In the genomic region with DNA sequence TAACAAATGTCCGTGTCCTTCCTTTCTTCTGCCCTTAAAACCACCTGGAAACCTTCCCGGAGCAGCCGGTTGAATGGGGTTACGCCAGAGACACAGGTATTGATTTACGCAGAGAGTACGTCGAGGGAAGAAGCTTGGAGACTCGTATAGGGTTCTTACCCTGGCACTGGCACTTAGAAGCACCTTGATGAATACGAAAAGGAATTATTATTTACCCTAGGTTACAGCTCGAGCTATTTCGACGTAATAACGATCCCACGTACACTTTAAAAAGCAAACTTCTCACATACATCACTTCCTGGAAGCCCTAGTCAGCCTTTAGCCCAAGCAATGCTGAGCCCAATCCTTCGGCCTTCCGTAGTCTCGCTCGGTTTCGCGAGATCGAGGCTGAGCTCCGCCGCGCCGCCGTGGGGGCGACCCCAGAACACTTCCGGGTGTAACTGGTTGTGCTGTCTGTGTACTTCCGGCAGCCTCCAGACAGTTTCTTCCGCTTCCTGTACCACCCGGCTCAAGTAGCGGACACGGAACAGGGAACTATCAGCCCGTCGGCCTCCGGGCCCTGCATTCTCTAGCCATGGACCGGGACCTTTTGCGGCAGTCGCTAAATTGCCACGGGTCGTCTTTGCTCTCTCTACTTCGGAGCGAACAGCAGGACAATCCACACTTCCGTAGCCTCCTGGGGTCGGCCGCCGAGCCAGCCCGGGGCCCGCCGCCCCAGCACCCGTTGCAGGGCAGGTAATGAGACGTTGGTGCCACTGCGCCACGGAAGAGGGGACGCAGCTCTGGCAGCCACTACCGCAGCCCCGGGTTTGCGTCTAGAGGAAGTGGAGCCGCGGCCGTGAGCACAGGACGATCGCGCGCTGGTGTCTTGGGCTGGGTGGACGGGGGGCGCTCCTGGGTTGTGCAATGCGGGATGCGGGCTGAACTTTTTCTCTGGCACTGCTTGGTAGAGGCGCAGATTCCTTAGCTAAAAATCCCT, we compare ENCODE assay signal across 1 cellular context.
A peak's percentile ranks its signal among the peaks of the same experiment; 100 is the strongest.
TF ChIP-seq lines count a peak whose summit lies in the region.

A gene with protein sequence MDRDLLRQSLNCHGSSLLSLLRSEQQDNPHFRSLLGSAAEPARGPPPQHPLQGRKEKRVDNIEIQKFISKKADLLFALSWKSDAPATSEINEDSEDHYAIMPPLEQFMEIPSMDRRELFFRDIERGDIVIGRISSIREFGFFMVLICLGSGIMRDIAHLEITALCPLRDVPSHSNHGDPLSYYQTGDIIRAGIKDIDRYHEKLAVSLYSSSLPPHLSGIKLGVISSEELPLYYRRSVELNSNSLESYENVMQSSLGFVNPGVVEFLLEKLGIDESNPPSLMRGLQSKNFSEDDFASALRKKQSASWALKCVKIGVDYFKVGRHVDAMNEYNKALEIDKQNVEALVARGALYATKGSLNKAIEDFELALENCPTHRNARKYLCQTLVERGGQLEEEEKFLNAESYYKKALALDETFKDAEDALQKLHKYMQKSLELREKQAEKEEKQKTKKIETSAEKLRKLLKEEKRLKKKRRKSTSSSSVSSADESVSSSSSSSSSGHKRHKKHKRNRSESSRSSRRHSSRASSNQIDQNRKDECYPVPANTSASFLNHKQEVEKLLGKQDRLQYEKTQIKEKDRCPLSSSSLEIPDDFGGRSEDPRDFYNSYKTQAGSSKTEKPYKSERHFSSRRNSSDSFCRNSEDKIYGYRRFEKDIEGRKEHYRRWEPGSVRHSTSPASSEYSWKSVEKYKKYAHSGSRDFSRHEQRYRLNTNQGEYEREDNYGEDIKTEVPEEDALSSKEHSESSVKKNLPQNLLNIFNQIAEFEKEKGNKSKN (plus strand): TSS at position 476 of the 979 bp plus-strand sequence. CDS start 99 bp downstream, at position 575.

TF ChIP-seq in HepG2, 621 proteins besides CTCF, POLR2A, EP300 and RAD21 (continued from another document and continues in another):
- TF ChIP-seq, protein P1, sequence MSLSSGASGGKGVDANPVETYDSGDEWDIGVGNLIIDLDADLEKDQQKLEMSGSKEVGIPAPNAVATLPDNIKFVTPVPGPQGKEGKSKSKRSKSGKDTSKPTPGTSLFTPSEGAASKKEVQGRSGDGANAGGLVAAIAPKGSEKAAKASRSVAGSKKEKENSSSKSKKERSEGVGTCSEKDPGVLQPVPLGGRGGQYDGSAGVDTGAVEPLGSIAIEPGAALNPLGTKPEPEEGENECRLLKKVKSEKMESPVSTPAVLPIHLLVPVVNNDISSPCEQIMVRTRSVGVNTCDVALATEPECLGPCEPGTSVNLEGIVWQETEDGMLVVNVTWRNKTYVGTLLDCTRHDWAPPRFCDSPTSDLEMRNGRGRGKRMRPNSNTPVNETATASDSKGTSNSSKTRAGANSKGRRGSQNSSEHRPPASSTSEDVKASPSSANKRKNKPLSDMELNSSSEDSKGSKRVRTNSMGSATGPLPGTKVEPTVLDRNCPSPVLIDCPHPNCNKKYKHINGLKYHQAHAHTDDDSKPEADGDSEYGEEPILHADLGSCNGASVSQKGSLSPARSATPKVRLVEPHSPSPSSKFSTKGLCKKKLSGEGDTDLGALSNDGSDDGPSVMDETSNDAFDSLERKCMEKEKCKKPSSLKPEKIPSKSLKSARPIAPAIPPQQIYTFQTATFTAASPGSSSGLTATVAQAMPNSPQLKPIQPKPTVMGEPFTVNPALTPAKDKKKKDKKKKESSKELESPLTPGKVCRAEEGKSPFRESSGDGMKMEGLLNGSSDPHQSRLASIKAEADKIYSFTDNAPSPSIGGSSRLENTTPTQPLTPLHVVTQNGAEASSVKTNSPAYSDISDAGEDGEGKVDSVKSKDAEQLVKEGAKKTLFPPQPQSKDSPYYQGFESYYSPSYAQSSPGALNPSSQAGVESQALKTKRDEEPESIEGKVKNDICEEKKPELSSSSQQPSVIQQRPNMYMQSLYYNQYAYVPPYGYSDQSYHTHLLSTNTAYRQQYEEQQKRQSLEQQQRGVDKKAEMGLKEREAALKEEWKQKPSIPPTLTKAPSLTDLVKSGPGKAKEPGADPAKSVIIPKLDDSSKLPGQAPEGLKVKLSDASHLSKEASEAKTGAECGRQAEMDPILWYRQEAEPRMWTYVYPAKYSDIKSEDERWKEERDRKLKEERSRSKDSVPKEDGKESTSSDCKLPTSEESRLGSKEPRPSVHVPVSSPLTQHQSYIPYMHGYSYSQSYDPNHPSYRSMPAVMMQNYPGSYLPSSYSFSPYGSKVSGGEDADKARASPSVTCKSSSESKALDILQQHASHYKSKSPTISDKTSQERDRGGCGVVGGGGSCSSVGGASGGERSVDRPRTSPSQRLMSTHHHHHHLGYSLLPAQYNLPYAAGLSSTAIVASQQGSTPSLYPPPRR (CRISPR knock-in tag; IDR thresholded peaks at IDR 0.05; ENCODE audit: borderline replicate concordance) = no peak
- TF ChIP-seq, protein P2, sequence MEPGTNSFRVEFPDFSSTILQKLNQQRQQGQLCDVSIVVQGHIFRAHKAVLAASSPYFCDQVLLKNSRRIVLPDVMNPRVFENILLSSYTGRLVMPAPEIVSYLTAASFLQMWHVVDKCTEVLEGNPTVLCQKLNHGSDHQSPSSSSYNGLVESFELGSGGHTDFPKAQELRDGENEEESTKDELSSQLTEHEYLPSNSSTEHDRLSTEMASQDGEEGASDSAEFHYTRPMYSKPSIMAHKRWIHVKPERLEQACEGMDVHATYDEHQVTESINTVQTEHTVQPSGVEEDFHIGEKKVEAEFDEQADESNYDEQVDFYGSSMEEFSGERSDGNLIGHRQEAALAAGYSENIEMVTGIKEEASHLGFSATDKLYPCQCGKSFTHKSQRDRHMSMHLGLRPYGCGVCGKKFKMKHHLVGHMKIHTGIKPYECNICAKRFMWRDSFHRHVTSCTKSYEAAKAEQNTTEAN (CRISPR knock-in tag; conservative IDR thresholded peaks at IDR 0.05) = no peak
- TF ChIP-seq CHCHD3 (CRISPR knock-in tag; IDR thresholded peaks at IDR 0.05) (no peak; the same call in 1 of the 2 replicates), ZNF577 (CRISPR knock-in tag; IDR thresholded peaks at IDR 0.05; ENCODE audit: borderline replicate concordance, low read depth) (no peak), STAG1 (CRISPR knock-in tag; IDR thresholded peaks at IDR 0.05) (peak; percentile 12; the same call in 1 of the 2 replicates), NKX3-1 (CRISPR knock-in tag; IDR thresholded peaks at IDR 0.05) (peak; percentile 40), HNRNPH1 (optimal IDR thresholded peaks at IDR 0.05; ENCODE audit: low read depth, low read length) (no peak), MAZ (IDR thresholded peaks at IDR 0.05; ENCODE audit: borderline replicate concordance, low read depth, low read length) (peak; percentile 91), MAZ (CRISPR knock-in tag; IDR thresholded peaks at IDR 0.05; ENCODE audit: low read depth) (peak; percentile 89), EZH2 (conservative IDR thresholded peaks at IDR 0.05; ENCODE audit: low read depth, low read length) (no peak), ZNF234 (CRISPR knock-in tag; conservative IDR thresholded peaks at IDR 0.05) (no peak), ZNF720 (CRISPR knock-in tag; IDR thresholded peaks at IDR 0.05) (no peak), GTF3A (CRISPR knock-in tag; conservative IDR thresholded peaks at IDR 0.05) (no peak), PTBP1 (IDR thresholded peaks at IDR 0.05; ENCODE audit: low read depth, low read length, poor library complexity, severe bottlenecking) (no peak), AKAP8 (CRISPR knock-in tag; IDR thresholded peaks at IDR 0.05) (peak; percentile 50; the same call in 1 of the 2 replicates), ZMYM4 (CRISPR knock-in tag; IDR thresholded peaks at IDR 0.05) (peak; percentile 99), RAD51 (IDR thresholded peaks at IDR 0.05; ENCODE audit: borderline replicate concordance) (no peak), MAF1 (CRISPR knock-in tag; IDR thresholded peaks at IDR 0.05; ENCODE audit: borderline replicate concordance) (no peak; the same call in 1 of the 2 replicates), NFYB (CRISPR knock-in tag; IDR thresholded peaks at IDR 0.05) (peak; percentile 48; the same call in 1 of the 2 replicates), KDM3A (CRISPR knock-in tag; IDR thresholded peaks at IDR 0.05; ENCODE audit: low read depth) (peak; percentile 40; the same call in 1 of the 2 replicates), ZNF883 (CRISPR knock-in tag; IDR thresholded peaks at IDR 0.05; ENCODE audit: not compliant biosample characterization) (peak; percentile 12), ZNF674 (CRISPR knock-in tag; IDR thresholded peaks at IDR 0.05; ENCODE audit: low read depth) (no peak), TBX3 (IDR thresholded peaks at IDR 0.05; ENCODE audit: borderline replicate concordance) (no peak), NPAS2 (CRISPR knock-in tag; IDR thresholded peaks at IDR 0.05; ENCODE audit: borderline replicate concordance) (no peak), ZNF326 (CRISPR knock-in tag; IDR thresholded peaks at IDR 0.05; ENCODE audit: borderline replicate concordance) (no peak), ZNF382 (CRISPR knock-in tag; IDR thresholded peaks at IDR 0.05; ENCODE audit: borderline replicate concordance) (no peak)
- TF ChIP-seq, protein P3, sequence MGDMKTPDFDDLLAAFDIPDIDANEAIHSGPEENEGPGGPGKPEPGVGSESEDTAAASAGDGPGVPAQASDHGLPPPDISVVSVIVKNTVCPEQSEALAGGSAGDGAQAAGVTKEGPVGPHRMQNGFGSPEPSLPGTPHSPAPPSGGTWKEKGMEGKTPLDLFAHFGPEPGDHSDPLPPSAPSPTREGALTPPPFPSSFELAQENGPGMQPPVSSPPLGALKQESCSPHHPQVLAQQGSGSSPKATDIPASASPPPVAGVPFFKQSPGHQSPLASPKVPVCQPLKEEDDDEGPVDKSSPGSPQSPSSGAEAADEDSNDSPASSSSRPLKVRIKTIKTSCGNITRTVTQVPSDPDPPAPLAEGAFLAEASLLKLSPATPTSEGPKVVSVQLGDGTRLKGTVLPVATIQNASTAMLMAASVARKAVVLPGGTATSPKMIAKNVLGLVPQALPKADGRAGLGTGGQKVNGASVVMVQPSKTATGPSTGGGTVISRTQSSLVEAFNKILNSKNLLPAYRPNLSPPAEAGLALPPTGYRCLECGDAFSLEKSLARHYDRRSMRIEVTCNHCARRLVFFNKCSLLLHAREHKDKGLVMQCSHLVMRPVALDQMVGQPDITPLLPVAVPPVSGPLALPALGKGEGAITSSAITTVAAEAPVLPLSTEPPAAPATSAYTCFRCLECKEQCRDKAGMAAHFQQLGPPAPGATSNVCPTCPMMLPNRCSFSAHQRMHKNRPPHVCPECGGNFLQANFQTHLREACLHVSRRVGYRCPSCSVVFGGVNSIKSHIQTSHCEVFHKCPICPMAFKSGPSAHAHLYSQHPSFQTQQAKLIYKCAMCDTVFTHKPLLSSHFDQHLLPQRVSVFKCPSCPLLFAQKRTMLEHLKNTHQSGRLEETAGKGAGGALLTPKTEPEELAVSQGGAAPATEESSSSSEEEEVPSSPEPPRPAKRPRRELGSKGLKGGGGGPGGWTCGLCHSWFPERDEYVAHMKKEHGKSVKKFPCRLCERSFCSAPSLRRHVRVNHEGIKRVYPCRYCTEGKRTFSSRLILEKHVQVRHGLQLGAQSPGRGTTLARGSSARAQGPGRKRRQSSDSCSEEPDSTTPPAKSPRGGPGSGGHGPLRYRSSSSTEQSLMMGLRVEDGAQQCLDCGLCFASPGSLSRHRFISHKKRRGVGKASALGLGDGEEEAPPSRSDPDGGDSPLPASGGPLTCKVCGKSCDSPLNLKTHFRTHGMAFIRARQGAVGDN (CRISPR knock-in tag; IDR thresholded peaks at IDR 0.05) = peak; percentile 89
- TF ChIP-seq, protein P4, sequence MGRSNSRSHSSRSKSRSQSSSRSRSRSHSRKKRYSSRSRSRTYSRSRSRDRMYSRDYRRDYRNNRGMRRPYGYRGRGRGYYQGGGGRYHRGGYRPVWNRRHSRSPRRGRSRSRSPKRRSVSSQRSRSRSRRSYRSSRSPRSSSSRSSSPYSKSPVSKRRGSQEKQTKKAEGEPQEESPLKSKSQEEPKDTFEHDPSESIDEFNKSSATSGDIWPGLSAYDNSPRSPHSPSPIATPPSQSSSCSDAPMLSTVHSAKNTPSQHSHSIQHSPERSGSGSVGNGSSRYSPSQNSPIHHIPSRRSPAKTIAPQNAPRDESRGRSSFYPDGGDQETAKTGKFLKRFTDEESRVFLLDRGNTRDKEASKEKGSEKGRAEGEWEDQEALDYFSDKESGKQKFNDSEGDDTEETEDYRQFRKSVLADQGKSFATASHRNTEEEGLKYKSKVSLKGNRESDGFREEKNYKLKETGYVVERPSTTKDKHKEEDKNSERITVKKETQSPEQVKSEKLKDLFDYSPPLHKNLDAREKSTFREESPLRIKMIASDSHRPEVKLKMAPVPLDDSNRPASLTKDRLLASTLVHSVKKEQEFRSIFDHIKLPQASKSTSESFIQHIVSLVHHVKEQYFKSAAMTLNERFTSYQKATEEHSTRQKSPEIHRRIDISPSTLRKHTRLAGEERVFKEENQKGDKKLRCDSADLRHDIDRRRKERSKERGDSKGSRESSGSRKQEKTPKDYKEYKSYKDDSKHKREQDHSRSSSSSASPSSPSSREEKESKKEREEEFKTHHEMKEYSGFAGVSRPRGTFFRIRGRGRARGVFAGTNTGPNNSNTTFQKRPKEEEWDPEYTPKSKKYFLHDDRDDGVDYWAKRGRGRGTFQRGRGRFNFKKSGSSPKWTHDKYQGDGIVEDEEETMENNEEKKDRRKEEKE (IDR thresholded peaks at IDR 0.05) = no peak
- TF ChIP-seq, protein P5, sequence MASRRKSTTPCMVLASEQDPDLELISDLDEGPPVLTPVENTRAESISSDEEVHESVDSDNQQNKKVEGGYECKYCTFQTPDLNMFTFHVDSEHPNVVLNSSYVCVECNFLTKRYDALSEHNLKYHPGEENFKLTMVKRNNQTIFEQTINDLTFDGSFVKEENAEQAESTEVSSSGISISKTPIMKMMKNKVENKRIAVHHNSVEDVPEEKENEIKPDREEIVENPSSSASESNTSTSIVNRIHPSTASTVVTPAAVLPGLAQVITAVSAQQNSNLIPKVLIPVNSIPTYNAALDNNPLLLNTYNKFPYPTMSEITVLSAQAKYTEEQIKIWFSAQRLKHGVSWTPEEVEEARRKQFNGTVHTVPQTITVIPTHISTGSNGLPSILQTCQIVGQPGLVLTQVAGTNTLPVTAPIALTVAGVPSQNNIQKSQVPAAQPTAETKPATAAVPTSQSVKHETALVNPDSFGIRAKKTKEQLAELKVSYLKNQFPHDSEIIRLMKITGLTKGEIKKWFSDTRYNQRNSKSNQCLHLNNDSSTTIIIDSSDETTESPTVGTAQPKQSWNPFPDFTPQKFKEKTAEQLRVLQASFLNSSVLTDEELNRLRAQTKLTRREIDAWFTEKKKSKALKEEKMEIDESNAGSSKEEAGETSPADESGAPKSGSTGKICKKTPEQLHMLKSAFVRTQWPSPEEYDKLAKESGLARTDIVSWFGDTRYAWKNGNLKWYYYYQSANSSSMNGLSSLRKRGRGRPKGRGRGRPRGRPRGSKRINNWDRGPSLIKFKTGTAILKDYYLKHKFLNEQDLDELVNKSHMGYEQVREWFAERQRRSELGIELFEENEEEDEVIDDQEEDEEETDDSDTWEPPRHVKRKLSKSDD (CRISPR knock-in tag; IDR thresholded peaks at IDR 0.05; ENCODE audit: low read depth) = no peak
